ENCODE assay signal across 8 cellular contexts in the genomic region with DNA sequence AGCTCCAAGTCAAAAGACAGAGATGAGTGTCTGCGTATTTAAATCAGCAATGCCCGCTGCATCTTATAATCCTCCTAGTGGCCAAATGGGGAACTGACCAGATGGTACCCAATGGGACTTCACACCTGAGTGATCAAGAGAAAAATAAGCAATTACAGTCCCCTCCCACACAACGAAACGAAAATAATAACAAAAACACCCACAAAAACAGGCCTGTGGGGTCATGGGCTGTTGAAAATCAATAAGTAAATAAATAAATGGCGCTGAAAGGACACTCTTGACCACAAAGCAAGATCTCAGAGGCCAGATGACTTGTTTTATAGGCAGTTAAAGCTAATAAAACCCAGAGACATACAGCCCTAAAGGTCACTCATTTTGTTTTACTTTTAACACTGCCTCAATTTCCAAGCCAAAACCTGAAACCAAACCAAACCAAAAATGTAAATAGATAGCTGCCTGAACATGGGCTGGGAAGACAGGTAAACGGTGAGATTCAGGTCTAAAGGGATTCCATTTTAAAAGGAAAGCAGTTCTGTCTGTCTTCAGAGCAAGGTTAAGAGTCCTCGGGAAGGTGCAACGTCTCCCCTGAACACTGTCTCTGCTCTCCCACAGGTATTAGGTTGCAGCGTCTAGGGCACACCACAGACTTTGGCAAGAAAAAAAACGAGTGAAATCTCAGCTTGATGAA. TPM values are rescaled to one million over a fixed set of nuclear protein-coding genes. Genes with fewer than 3 reads are reported as not detected.
A peak's percentile ranks its signal among the peaks of the same experiment; 100 is the strongest.
DNase-seq lines count a peak whose midpoint lies in the region; ATAC-seq and TF ChIP-seq lines count a peak whose summit lies in the region.

No MANE protein-coding gene starts in this region.

- peaks cover 4 to 32% (median 18%) of the 10 kb centered on the region in 4 donors for H3K4me1 ChIP-seq in liver (ENCODE audit: control insufficient read depth in 4 of 4, insufficient read depth in 4 of 4, low read length in 3 of 4)

- POLR2A ChIA-PET in activated CD4-positive, alpha-beta T cell treated with anti-CD3 and anti-CD28 coated beads, Interleukin-2, amount 10 ng/mL, durations not matched to agents 7 days and 5 days (lab: Charles Lee): interaction anchor here (0.6 to 1.6 kb wide), 2 partner anchors 74 to 108 kb away, joined by 3 read pairs; partner anchors contain the start of gene AP1G1

- no peaks in the 10 kb centered on the region for H3K27me3 ChIP-seq in liver (ENCODE audit: control insufficient read depth in 4 of 4, insufficient read depth in 4 of 4, low read length in 3 of 4)

- H3K9ac ChIP-seq in liver (ENCODE audit: low read depth in 1 of 2, low read length in 2 of 2): peak overlapping the region in 1 of 2 donors; percentile 25

- H3K4me3 ChIP-seq in liver (ENCODE audit: low read depth in 1 of 3, low read length in 3 of 3): peak overlapping the region; percentile 69 to 86 (median 79)

- peak overlapping the region; percentile 35 to 42 for H3K27ac ChIP-seq in liver (ENCODE audit: low read depth in 1 of 2, low read length in 2 of 2)

- TF ChIP-seq RAD21 in liver (IDR thresholded peaks at IDR 0.05): peak; percentile 78 to 83

- peaks cover 54% of the 10 kb centered on the region for H3K4me1 Mint-ChIP-seq in activated CD4-positive, alpha-beta T cell treated with anti-CD3 and anti-CD28 coated beads, Interleukin-2, amount 10 ng/mL, durations not matched to agents 7 days and 5 days
- H3K4me1 Mint-ChIP-seq in dendritic cell treated with granulocyte-macrophage colony-stimulating factor and Interleukin-4, amounts not matched to agents 40 ng/mL and 50 ng/mL, for 4 days (ENCODE audit: low read depth): peaks cover 47% of the 10 kb centered on the region

- H3K27ac Mint-ChIP-seq in activated CD4-positive, alpha-beta T cell treated with anti-CD3 and anti-CD28 coated beads, Interleukin-2, amount 10 ng/mL, durations not matched to agents 7 days and 5 days: peak overlapping the region; percentile 86
- H3K27ac Mint-ChIP-seq in dendritic cell treated with granulocyte-macrophage colony-stimulating factor and Interleukin-4, amounts not matched to agents 40 ng/mL and 50 ng/mL, for 4 days: no peak overlapping the region

- peaks cover 15% of the 10 kb centered on the region for H3K27me3 Mint-ChIP-seq in activated CD4-positive, alpha-beta T cell treated with anti-CD3 and anti-CD28 coated beads, Interleukin-2, amount 10 ng/mL, durations not matched to agents 7 days and 5 days
- H3K27me3 Mint-ChIP-seq in dendritic cell treated with granulocyte-macrophage colony-stimulating factor and Interleukin-4, amounts not matched to agents 40 ng/mL and 50 ng/mL, for 4 days: peaks cover 5% of the 10 kb centered on the region

- WGBS in liver: 5% methylated on average over 10 of the region's 10 CpGs

- peaks cover 0 to 4% (median 2%) of the 10 kb centered on the region in 4 donors for H3K36me3 ChIP-seq in liver (ENCODE audit: control insufficient read depth in 4 of 4, insufficient read depth in 3 of 4, low read depth in 1 of 4, low read length in 3 of 4)

- H3K9me3 ChIP-seq in liver (ENCODE audit: control insufficient read depth in 4 of 4, low read length in 3 of 4): no peaks in the 10 kb centered on the region

- CTCF ChIA-PET in activated CD4-positive, alpha-beta T cell treated with anti-CD3 and anti-CD28 coated beads, Interleukin-2, amount 10 ng/mL, durations not matched to agents 7 days and 5 days (lab: Charles Lee): interaction anchor here (0.6 to 4.2 kb wide), 26 partner anchors 10 to 214 kb away, joined by 3 to 55 read pairs (median 4); partner anchors contain the start of genes AP1G1 and IST1

- no peaks in the 10 kb centered on the region for H3K9me3 Mint-ChIP-seq in activated CD4-positive, alpha-beta T cell treated with anti-CD3 and anti-CD28 coated beads, Interleukin-2, amount 10 ng/mL, durations not matched to agents 7 days and 5 days
- H3K9me3 Mint-ChIP-seq in dendritic cell treated with granulocyte-macrophage colony-stimulating factor and Interleukin-4, amounts not matched to agents 40 ng/mL and 50 ng/mL, for 4 days: no peaks in the 10 kb centered on the region

- peak overlapping the region; percentile 80 for H3K4me3 Mint-ChIP-seq in activated CD4-positive, alpha-beta T cell treated with anti-CD3 and anti-CD28 coated beads, Interleukin-2, amount 10 ng/mL, durations not matched to agents 7 days and 5 days
- peak overlapping the region; percentile 55 for H3K4me3 Mint-ChIP-seq in dendritic cell treated with granulocyte-macrophage colony-stimulating factor and Interleukin-4, amounts not matched to agents 40 ng/mL and 50 ng/mL, for 4 days

- DNase-seq in activated gamma-delta T cell treated with Interleukin-2 at 50 U/mL for 16 hours (peak; percentile 80), activated gamma-delta T cell (lab: John Stamatoyannopoulos, UW) (no peak), NCI-H510A (lab: John Stamatoyannopoulos, UW) (peak; percentile 16)
- peak; percentile 88 for DNase-seq in activated CD4-positive, alpha-beta T cell treated with anti-CD3 and anti-CD28 coated beads, Interleukin-2, amount 10 ng/mL, durations not matched to agents 7 days and 5 days
- DNase-seq in stimulated activated CD4-positive, alpha-beta T cell treated with anti-CD3 and anti-CD28 coated beads, Interleukin-4, amount 100 ng/mL, for 4 hours: peak; percentile 43 to 69

- ATAC-seq in HG03097 (IDR thresholded peaks at IDR 0.05; ENCODE audit: low FRiP score, unreplicated experiment): peak; percentile 50

- H3K36me3 Mint-ChIP-seq in activated CD4-positive, alpha-beta T cell treated with anti-CD3 and anti-CD28 coated beads, Interleukin-2, amount 10 ng/mL, durations not matched to agents 7 days and 5 days (ENCODE audit: low read depth): peaks cover 22% of the 10 kb centered on the region
- H3K36me3 Mint-ChIP-seq in dendritic cell treated with granulocyte-macrophage colony-stimulating factor and Interleukin-4, amounts not matched to agents 40 ng/mL and 50 ng/mL, for 4 days (ENCODE audit: low read depth): peaks cover 27% of the 10 kb centered on the region

- peak; percentile 95 for TF ChIP-seq CTCF in liver (IDR thresholded peaks at IDR 0.05; ENCODE audit: low read depth, low read length, missing input control)

- intact Hi-C loops in dendritic cell treated with granulocyte-macrophage colony-stimulating factor and Interleukin-4, amounts not matched to agents 40 ng/mL and 50 ng/mL, for 4 days (cut with micrococcal nuclease): loop anchor here (5.0 to 10.0 kb wide), 4 partner anchors 35 to 212 kb away; partner anchors contain the start of genes AP1G1, ATXN1L, DHX38 and TXNL4B

TF ChIP-seq in liver, 16 proteins besides CTCF, POLR2A, EP300 and RAD21:
- peak; percentile 11 to 30 for TF ChIP-seq HNF4A (conservative IDR thresholded peaks at IDR 0.05)
- TF ChIP-seq ATF3 (IDR thresholded peaks at IDR 0.05): no peak
- peak in 1 of 2 donors; percentile 16 for TF ChIP-seq RXRA (IDR thresholded peaks at IDR 0.05)
TF ChIP-seq in liver: peak in this region for 2.

RNA-seq across cellular contexts. Expression of gene ZNF821, which starts 1.3 kb away (rescaled TPM):
- total RNA-seq in activated CD4-positive, alpha-beta T cell treated with anti-CD3 and anti-CD28 coated beads, Interleukin-2, amount 10 ng/mL, durations not matched to agents 7 days and 5 days: 1 to 10 TPM; 7.1 to 7.7 TPM
- 1 to 10 TPM; 1.9 to 2.1 TPM for total RNA-seq in liver
- 1 to 10 TPM; 1.0 to 3.0 TPM for polyA plus RNA-seq in liver

RNA-seq across cellular contexts. Expression of gene IST1, which starts 12.7 kb away (rescaled TPM):
- 100 to 1,000 TPM; 180 to 191 TPM for total RNA-seq in activated CD4-positive, alpha-beta T cell treated with anti-CD3 and anti-CD28 coated beads, Interleukin-2, amount 10 ng/mL, durations not matched to agents 7 days and 5 days
- 10 to 100 TPM; 65.4 to 95.3 TPM for total RNA-seq in liver
- polyA plus RNA-seq in liver: 10 to 100 TPM; 33.8 to 41.7 TPM

RNA-seq across cellular contexts. Expression of gene ATXN1L, which starts 36.9 kb away (rescaled TPM):
- 10 to 100 TPM; 23.2 to 23.6 TPM for total RNA-seq in activated CD4-positive, alpha-beta T cell treated with anti-CD3 and anti-CD28 coated beads, Interleukin-2, amount 10 ng/mL, durations not matched to agents 7 days and 5 days
- total RNA-seq in liver: 10 to 100 TPM; 10.7 to 15.0 TPM
- 1 to 10 TPM; 5.7 to 6.3 TPM for polyA plus RNA-seq in liver
